ENCODE assay signal across 18 cellular contexts in the genomic region with DNA sequence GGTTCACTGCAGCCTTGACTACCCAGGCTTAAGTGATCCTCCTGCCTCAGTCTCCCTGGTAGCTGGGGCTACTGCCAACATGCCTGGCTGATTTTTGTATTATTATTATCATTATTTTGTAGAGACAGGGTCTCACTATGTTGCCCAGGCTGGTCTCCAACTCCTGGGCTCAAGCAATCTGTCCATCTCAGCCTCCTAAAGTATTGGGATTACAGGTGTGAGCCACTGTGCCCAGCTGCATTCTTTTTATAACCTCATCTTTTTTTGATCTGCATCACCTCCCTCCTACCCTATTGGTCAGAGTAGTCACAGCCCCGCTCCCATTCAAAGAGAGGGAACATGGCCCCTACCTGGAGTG. TPM values are rescaled to one million over a fixed set of nuclear protein-coding genes. Genes with fewer than 3 reads are reported as not detected.
A peak's percentile ranks its signal among the peaks of the same experiment; 100 is the strongest.
DNase-seq lines count a peak whose midpoint lies in the region; ATAC-seq, FAIRE-seq and TF ChIP-seq lines count a peak whose summit lies in the region.
"Had no signal": no experiment of that assay in that cellular context is flagged by ENCODE, and none has a peak within 500 bp of the region (broad histone marks: within the 10 kb centered on the region; RNA-seq: fewer than 3 reads in every experiment).

No MANE protein-coding gene starts in this region.

- no peaks in the 10 kb centered on the region for H3K27me3 Mint-ChIP-seq in T-helper 17 cell

- H2BK120ac ChIP-seq in mesenchymal stem cell (ENCODE audit: low read depth, low read length): peak overlapping the region; percentile 37

- no peak for TF ChIP-seq POLR2A in A549 (IDR thresholded peaks at IDR 0.05; ENCODE audit: low read length)

- peak overlapping the region in 1 of 2 experiments; percentile 69 for H3K4ac ChIP-seq in mesenchymal stem cell (ENCODE audit: low read depth in 1 of 2, low read length in 2 of 2)

- no peaks in the 10 kb centered on the region for H3K27me3 ChIP-seq in BLaER1 treated with 17β-estradiol and CSF1 and Interleukin-3, amounts not matched to agents 10 nM and 100 nM
- H3K27me3 ChIP-seq in mesenchymal stem cell (ENCODE audit: control insufficient read depth in 1 of 2, insufficient read depth in 1 of 2, low read length in 2 of 2) (no peaks in the 10 kb centered on the region), tibial artery (no peaks in the 10 kb centered on the region)
- H3K27me3 ChIP-seq: esophagus squamous epithelium had no signal

- no peaks in the 10 kb centered on the region for H3K36me3 ChIP-seq in BLaER1 treated with 17β-estradiol and CSF1 and Interleukin-3, amounts not matched to agents 10 nM and 100 nM
- H3K36me3 ChIP-seq in mesenchymal stem cell (ENCODE audit: control insufficient read depth in 1 of 2, insufficient read depth in 2 of 2, low read depth in 1 of 2, low read length in 2 of 2) (no peaks in the 10 kb centered on the region), tibial artery (no peaks in the 10 kb centered on the region)
- H3K36me3 ChIP-seq: esophagus squamous epithelium had no signal

- no peak for TF ChIP-seq RAD21 in A549 (conservative IDR thresholded peaks at IDR 0.05 in 1 of 2, IDR thresholded peaks at IDR 0.05 in 1 of 2)

- POLR2A ChIA-PET in A549 (lab: Yijun Ruan, JAX): interaction anchor here (2.6 to 3.8 kb wide), 3 partner anchors 13 to 25 kb away, joined by 41 to 77 read pairs (median 46); partner anchors contain the start of genes FLOT1 and IER3

- peak overlapping the region in 1 of 2 experiments; percentile 55 for H3K18ac ChIP-seq in mesenchymal stem cell (ENCODE audit: low read depth in 1 of 2, low read length in 2 of 2)

- no peaks in the 10 kb centered on the region for H3K9me3 ChIP-seq in A549
- peaks cover 0 to 7% (median 5%) of the 10 kb centered on the region in 11 experiments; a peak in 9 of 22 replicates for H3K9me3 ChIP-seq in BLaER1 treated with 17β-estradiol and CSF1 and Interleukin-3, amounts not matched to agents 10 nM and 100 nM (replicated peaks in 1 of 11)
- no peaks in the 10 kb centered on the region for H3K9me3 ChIP-seq in T-helper 17 cell (ENCODE audit: control insufficient read depth, low read length, poor library complexity, severe bottlenecking)
- H3K9me3 ChIP-seq in mesenchymal stem cell (ENCODE audit: control insufficient read depth, low read length): no peaks in the 10 kb centered on the region
- no peaks in the 10 kb centered on the region for H3K9me3 ChIP-seq in tibial artery
- H3K9me3 ChIP-seq: esophagus squamous epithelium had no signal

- H2BK5ac ChIP-seq in mesenchymal stem cell (ENCODE audit: low read depth, low read length, poor library complexity, severe bottlenecking): peak overlapping the region; percentile 48

- no peaks in the 10 kb centered on the region for H4K20me1 ChIP-seq in BLaER1 treated with 17β-estradiol and CSF1 and Interleukin-3, amounts not matched to agents 10 nM and 100 nM

- TF ChIP-seq CTCF in A549 (IDR thresholded peaks at IDR 0.05) (no peak), tibial artery (IDR thresholded peaks at IDR 0.05) (no peak)

- no peak overlapping the region for H4K8ac ChIP-seq in mesenchymal stem cell (ENCODE audit: low read length)

- H2AK5ac ChIP-seq in mesenchymal stem cell (ENCODE audit: low read length, severe bottlenecking): peak overlapping the region; percentile 94

- H3K4me3 ChIP-seq in A549 (no peak overlapping the region), mesenchymal stem cell (ENCODE audit: insufficient read depth in 1 of 2, low read depth in 1 of 2, low read length in 2 of 2) (no peak overlapping the region), tibial artery (no peak overlapping the region)
- no peak overlapping the region for H3K4me3 ChIP-seq in BLaER1 treated with 17β-estradiol and CSF1 and Interleukin-3, amounts not matched to agents 10 nM and 100 nM
- H3K4me3 ChIP-seq: esophagus squamous epithelium had no signal

- H3K4me1 ChIP-seq in A549 (peaks cover 80% of the 10 kb centered on the region), mesenchymal stem cell (ENCODE audit: control insufficient read depth, insufficient read depth, low read depth, low read length) (peaks cover 18% of the 10 kb centered on the region), tibial artery (peaks cover 0 to 30% (median 19%) of the 10 kb centered on the region in 4 donors)
- H3K4me1 ChIP-seq in BLaER1 treated with 17β-estradiol and CSF1 and Interleukin-3, amounts not matched to agents 10 nM and 100 nM: peaks cover 51 to 100% (median 76%) of the 10 kb centered on the region in 10 experiments

- no peak overlapping the region for H2AFZ ChIP-seq in mesenchymal stem cell (ENCODE audit: low read depth, low read length)

- DNase-seq in A549 (ENCODE audit: low read depth in 1 of 2, low spot score in 1 of 2) (no peak), T-helper 17 cell (no peak), mesenchymal stem cell (no peak), amygdala (lab: John Stamatoyannopoulos, UW) (no peak), KG1 (lab: John Stamatoyannopoulos, UW) (no peak), tibial artery (no peak), UCSD-AML1 (lab: John Stamatoyannopoulos, UW; ENCODE audit: unreplicated experiment) (no peak)
- DNase-seq: caudate nucleus; DMS 273 treated with DMSO at 0.1 percent for 48 hours; esophagus squamous epithelium; GF-D8; Karpas-422; left ventricle myocardium superior; NCI-H69; stimulated activated CD4-positive, alpha-beta T cell treated with anti-CD3 and anti-CD28 coated beads, Interleukin-4, amount 100 ng/mL, for 4 hours had no signal

- intact Hi-C loops in tibial artery (cut with DNase I; ENCODE audit: low total_unique reads): no loop called here

- TF ChIP-seq EP300 in A549 (IDR thresholded peaks at IDR 0.05): no peak

- H3K27ac Mint-ChIP-seq in T-helper 17 cell: peak overlapping the region; percentile 75
- H3K27ac Mint-ChIP-seq: B cell had no signal

- no peak overlapping the region for H4K91ac ChIP-seq in mesenchymal stem cell (ENCODE audit: low read length)

- H3K4me2 ChIP-seq in A549 (peak overlapping the region; percentile 75; the same call in 2 of the 3 replicates), mesenchymal stem cell (ENCODE audit: low read length, poor library complexity, severe bottlenecking) (no peak overlapping the region)
- H3K4me2 ChIP-seq in BLaER1 treated with 17β-estradiol and CSF1 and Interleukin-3, amounts not matched to agents 10 nM and 100 nM: peak overlapping the region; percentile 82 to 97 (median 92)

- peaks cover 4% of the 10 kb centered on the region for H3K79me1 ChIP-seq in mesenchymal stem cell (replicated peaks; ENCODE audit: low read length, poor library complexity, severe bottlenecking)

- H3K4me3 Mint-ChIP-seq in T-helper 17 cell: no peak overlapping the region
- H3K4me3 Mint-ChIP-seq: B cell had no signal

- H3K14ac ChIP-seq in mesenchymal stem cell (ENCODE audit: low read length in 2 of 2): no peak overlapping the region

- H3K9ac ChIP-seq in BLaER1 treated with 17β-estradiol and CSF1 and Interleukin-3, amounts not matched to agents 10 nM and 100 nM: peak overlapping the region in 8 of 11 experiments; percentile 79 to 87 (median 83); a peak in 11 of 22 replicates
- H3K9ac ChIP-seq in mesenchymal stem cell (ENCODE audit: low read length): no peak overlapping the region

- H2BK15ac ChIP-seq in mesenchymal stem cell (ENCODE audit: low read depth, poor library complexity, severe bottlenecking): peak overlapping the region; percentile 56

- H3K4me1 Mint-ChIP-seq in T-helper 17 cell: peaks cover 57% of the 10 kb centered on the region

- no peaks in the 10 kb centered on the region for H3K36me3 Mint-ChIP-seq in T-helper 17 cell (ENCODE audit: low read depth)

- ATAC-seq in A549 (no peak), T-helper 17 cell (no peak)
- ATAC-seq: left ventricle myocardium superior had no signal

- 100% methylated on average over 1 of the region's 1 CpG for WGBS in A549 (ENCODE audit: missing lambda C conversion rate)
- 100% methylated on average over 1 of the region's 1 CpG for whole genome bisulfite sequencing in mesenchymal stem cell

- no peak overlapping the region for H3K23ac ChIP-seq in mesenchymal stem cell (ENCODE audit: low read length in 2 of 2)

- H2BK12ac ChIP-seq in mesenchymal stem cell (ENCODE audit: low read length in 2 of 2): peak overlapping the region in 1 of 2 experiments; percentile 84

- CTCF ChIA-PET in A549 (lab: Yijun Ruan, JAX): interaction anchor here (1.4 to 3.2 kb wide), 4 partner anchors 9 to 60 kb away, joined by 4 to 21 read pairs (median 9); no protein-coding TSS in a partner anchor

- no peak for FAIRE-seq in A549 (lab: Jason Lieb, UNC)
- FAIRE-seq: H1 had no signal

- H3K27ac ChIP-seq in A549: peak overlapping the region; percentile 89 to 97
- H3K27ac ChIP-seq in BLaER1 treated with 17β-estradiol and CSF1 and Interleukin-3, amounts not matched to agents 10 nM and 100 nM: peak overlapping the region; percentile 86 to 97 (median 94); a peak in 21 of 22 replicates
- peak overlapping the region; percentile 100 for H3K27ac ChIP-seq in mesenchymal stem cell (ENCODE audit: low read length, poor library complexity, severe bottlenecking)
- no peak overlapping the region for H3K27ac ChIP-seq in tibial artery
- H3K27ac ChIP-seq: esophagus squamous epithelium had no signal

RNA-seq across cellular contexts. Expression of gene IER3, which starts 23.6 kb away (rescaled TPM):
- 116 and 202 TPM in 2 replicates for polyA plus RNA-seq in A549 (2011; rRNA removed)
- polyA plus RNA-seq in A549 (2012; cell fraction: cytosol; rRNA removed): 172 and 215 TPM in 2 replicates
- polyA plus RNA-seq in A549 (2012; cell fraction: nucleus; rRNA removed): 240 and 352 TPM in 2 replicates
- polyA plus RNA-seq in A549 (2017; fragmentation: RNase III; extraction: RNeasy Plus Mini Kit Qiagen cat#74134 plus additional on column Dnase treatment): 89.1 to 108 TPM (median 104 TPM) in 3 replicates
- polyA minus RNA-seq in A549 (2011; rRNA and poly(A)+ RNA removed): 93.4 and 94.8 TPM in 2 replicates
- 10 to 100 TPM in 1 of 2 donors, 1 to 10 TPM in 1; 9.6 to 11.3 TPM for total RNA-seq in T-helper 17 cell
- polyA plus RNA-seq in mesenchymal stem cell (2013, experiment 1 of 2): 220 TPM
- polyA plus RNA-seq in mesenchymal stem cell (2013, experiment 2 of 2): 207 TPM

RNA-seq across cellular contexts. Expression of gene FLOT1, which starts 25.4 kb away (rescaled TPM):
- polyA plus RNA-seq in A549 (2011; rRNA removed): 135 and 136 TPM in 2 replicates
- 140 TPM in 2 replicates for polyA plus RNA-seq in A549 (2012; cell fraction: cytosol; rRNA removed)
- polyA plus RNA-seq in A549 (2012; cell fraction: nucleus; rRNA removed): 112 and 128 TPM in 2 replicates
- polyA plus RNA-seq in A549 (2017; fragmentation: RNase III; extraction: RNeasy Plus Mini Kit Qiagen cat#74134 plus additional on column Dnase treatment): 89.7 to 99.2 TPM (median 89.9 TPM) in 3 replicates
- polyA minus RNA-seq in A549 (2011; rRNA and poly(A)+ RNA removed): 101 and 112 TPM in 2 replicates
- total RNA-seq in T-helper 17 cell: 10 to 100 TPM; 25.6 to 39.0 TPM
- 120 TPM for polyA plus RNA-seq in mesenchymal stem cell (2013, experiment 1 of 2)
- 118 TPM for polyA plus RNA-seq in mesenchymal stem cell (2013, experiment 2 of 2)

RNA-seq across cellular contexts. Expression of gene TUBB, which starts 47.8 kb away (rescaled TPM):
- polyA plus RNA-seq in A549 (2011; rRNA removed): 691 and 782 TPM in 2 replicates
- polyA plus RNA-seq in A549 (2012; cell fraction: cytosol; rRNA removed): 1,345 and 1,480 TPM in 2 replicates
- 1,395 and 1,872 TPM in 2 replicates for polyA plus RNA-seq in A549 (2012; cell fraction: nucleus; rRNA removed)
- polyA plus RNA-seq in A549 (2017; fragmentation: RNase III; extraction: RNeasy Plus Mini Kit Qiagen cat#74134 plus additional on column Dnase treatment): 1,022 to 1,121 TPM (median 1,044 TPM) in 3 replicates
- polyA minus RNA-seq in A549 (2011; rRNA and poly(A)+ RNA removed): 802 and 983 TPM in 2 replicates
- 100 to 1,000 TPM; 104 to 108 TPM for total RNA-seq in T-helper 17 cell
- 839 TPM for polyA plus RNA-seq in mesenchymal stem cell (2013, experiment 1 of 2)
- 819 TPM for polyA plus RNA-seq in mesenchymal stem cell (2013, experiment 2 of 2)

RNA-seq across cellular contexts. Expression of gene MDC1, which starts 50.8 kb away (rescaled TPM):
- 8.2 and 13.3 TPM in 2 replicates for polyA plus RNA-seq in A549 (2011; rRNA removed)
- polyA plus RNA-seq in A549 (2012; cell fraction: cytosol; rRNA removed): 8.4 and 10.3 TPM in 2 replicates
- 29.8 and 46.1 TPM in 2 replicates for polyA plus RNA-seq in A549 (2012; cell fraction: nucleus; rRNA removed)
- 14.9 to 21.4 TPM (median 16.5 TPM) in 3 replicates for polyA plus RNA-seq in A549 (2017; fragmentation: RNase III; extraction: RNeasy Plus Mini Kit Qiagen cat#74134 plus additional on column Dnase treatment)
- 18.4 and 19.4 TPM in 2 replicates for polyA minus RNA-seq in A549 (2011; rRNA and poly(A)+ RNA removed)
- total RNA-seq in T-helper 17 cell: 10 to 100 TPM; 37.4 to 46.5 TPM
- 9.8 TPM for polyA plus RNA-seq in mesenchymal stem cell (2013, experiment 1 of 2)
- polyA plus RNA-seq in mesenchymal stem cell (2013, experiment 2 of 2): 8.6 TPM

Comparison
In these comparisons a context has a peak if more than half of its experiments do, and no peak if none do; other contexts are left out.
1. H3K27ac ChIP-seq: peak in A549 (2 of 2), BLaER1 treated with 17β-estradiol and CSF1 and Interleukin-3, amounts not matched to agents 10 nM and 100 nM (11 of 11) and mesenchymal stem cell (single experiment); none in tibial artery (0 of 2).